Comparison of ENCODE assay signal across 16 cellular contexts in genomic region chr5:104998572-104998971, GRCh38.
"Had no signal": no experiment of that assay in that cellular context is flagged by ENCODE, and none has a peak within 500 bp of the region (broad histone marks: within the 10 kb centered on the region; RNA-seq: fewer than 3 reads in every experiment).

No MANE protein-coding gene starts in this region.

- H3K4me1 ChIP-seq: esophagus squamous epithelium, right lobe of liver, tibial nerve, upper lobe of left lung had no signal

- ATAC-seq: effector memory CD8-positive, alpha-beta T cell; left lobe of liver; natural killer cell; right lobe of liver; stimulated activated naive B cell treated with anti-CD40 and anti-IgM and Interleukin-4, amounts not matched to agents 10 μg/mL and 1 μg/mL and 100 μg/mL, for 72 hours had no signal

- H3K27ac ChIP-seq: esophagus squamous epithelium, ovary, right lobe of liver, thoracic aorta, tibial nerve, upper lobe of left lung had no signal

- DNase-seq: cortex of kidney; effector memory CD8-positive, alpha-beta T cell; esophagus squamous epithelium; kidney; natural killer cell; occipital lobe; ovary; right lobe of liver; small intestine; stimulated activated CD4-positive, alpha-beta T cell treated with anti-CD3 and anti-CD28 coated beads, Interleukin-15, amount 100 ng/mL, for 24 hours; stimulated activated CD4-positive, alpha-beta T cell treated with anti-CD3 and anti-CD28 coated beads, Interleukin-2, amount 100 ng/mL, for 48 hours; stimulated activated naive B cell treated with anti-CD40 and anti-IgM and Interleukin-4, amounts not matched to agents 10 μg/mL and 1 μg/mL and 100 μg/mL, for 72 hours; upper lobe of left lung had no signal

- H3K27me3 ChIP-seq: esophagus squamous epithelium, ovary, right lobe of liver, tibial nerve, upper lobe of left lung had no signal
